Comparison of ENCODE assay signal across 5 cellular contexts in the genomic region with DNA sequence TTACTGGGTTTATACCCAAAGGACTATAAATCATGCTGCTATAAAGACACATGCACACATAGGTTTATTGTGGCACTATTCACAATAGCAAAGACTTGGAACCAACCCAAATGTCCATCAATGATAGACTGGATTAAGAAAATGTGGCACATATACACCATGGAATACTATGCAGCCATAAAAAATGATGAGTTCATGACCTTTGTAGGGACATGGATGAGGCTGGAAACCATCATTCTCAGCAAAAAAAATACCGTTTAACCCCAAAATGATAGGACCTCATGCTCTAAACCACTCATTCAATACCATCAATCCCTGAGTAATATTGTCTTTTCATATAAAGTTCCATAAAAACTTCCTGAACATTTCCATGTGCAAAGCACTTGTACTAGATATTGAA.
DNase-seq lines count a peak whose midpoint lies in the region; ATAC-seq, FAIRE-seq and TF ChIP-seq lines count a peak whose summit lies in the region.
"Not testable (repeated sequence)": the region's sequence is repeated elsewhere in the genome, so short reads cannot be mapped to it uniquely, and the experiment has no call there.

No MANE protein-coding gene starts in this region.

- ATAC-seq in A549: not testable (repeated sequence)

- TF ChIP-seq RAD21 in A549 (conservative IDR thresholded peaks at IDR 0.05 in 1 of 2, IDR thresholded peaks at IDR 0.05 in 1 of 2): not testable (repeated sequence)

- 72% methylated on average over 1 of the region's 1 CpG for WGBS in A549 (ENCODE audit: missing lambda C conversion rate)
- 94% methylated on average over 1 of the region's 1 CpG for WGBS in hepatocyte (ENCODE audit: low lambda C conversion rate, missing lambda C conversion rate)
- WGBS in mesodermal cell (ENCODE audit: insufficient coverage in 2 of 2), 2 experiments: 100% methylated on average over 1 of the region's 1 CpG

- not testable (repeated sequence) for FAIRE-seq in A549 (lab: Jason Lieb, UNC)

- not testable (repeated sequence) for H3K9me3 ChIP-seq in A549; SJSA1 (replicated peaks); hepatocyte (ENCODE audit: low read depth); mesodermal cell (ENCODE audit: control insufficient read depth, low read length)
- peaks cover 14% of the 10 kb centered on the region for H3K9me3 ChIP-seq in PC-9 (ENCODE audit: insufficient read depth, low read depth)

- H3K9me2 ChIP-seq in PC-9 (ENCODE audit: insufficient read depth); hepatocyte (replicated peaks; ENCODE audit: insufficient read depth): not testable (repeated sequence)

- H3K27me3 ChIP-seq in PC-9 (ENCODE audit: insufficient read depth, low read depth); SJSA1 (replicated peaks); hepatocyte: not testable (repeated sequence)

- peaks cover 15% of the 10 kb centered on the region for H3F3A ChIP-seq in PC-9 (ENCODE audit: insufficient read depth, low read depth)

- H3K4me1 ChIP-seq in A549 (peaks cover 33% of the 10 kb centered on the region), PC-9 (replicated peaks; ENCODE audit: insufficient read depth) (peaks cover 19% of the 10 kb centered on the region), SJSA1 (replicated peaks) (peaks cover 17% of the 10 kb centered on the region), mesodermal cell (ENCODE audit: control insufficient read depth, insufficient read depth, low read length, poor library complexity, severe bottlenecking) (peaks cover 13% of the 10 kb centered on the region)
- H3K4me1 ChIP-seq in hepatocyte (ENCODE audit: insufficient read depth): not testable (repeated sequence)

- not testable (repeated sequence) for BruUV-seq in PC-9 (replicated peaks; lab: Mats Ljungman, UMichigan)

- POLR2A ChIA-PET in A549 (lab: Yijun Ruan, JAX); PC-9 (lab: Charles Lee; ENCODE audit: unreplicated experiment): not testable (repeated sequence)

- not testable (repeated sequence) for TF ChIP-seq POLR2A in A549 (IDR thresholded peaks at IDR 0.05; ENCODE audit: low read length)

- not testable (repeated sequence) for H3K36me3 ChIP-seq in PC-9 (ENCODE audit: low read depth); SJSA1; hepatocyte (replicated peaks; ENCODE audit: insufficient read depth, low read depth); mesodermal cell (ENCODE audit: control insufficient read depth, insufficient read depth, low read length)

- H2AFZ ChIP-seq in PC-9, hepatocyte: not testable (repeated sequence)

- H4K20me1 ChIP-seq in PC-9 (ENCODE audit: insufficient read depth); hepatocyte (ENCODE audit: insufficient read depth, poor library complexity, severe bottlenecking): not testable (repeated sequence)

- H3K4me2 ChIP-seq in A549, hepatocyte: not testable (repeated sequence)
- H3K4me2 ChIP-seq in PC-9: 0 out of 2 replicates have a peak overlapping the region, but pooled peaks have one; percentile 33

- not testable (repeated sequence) for TF ChIP-seq EP300 in A549 (IDR thresholded peaks at IDR 0.05)

- CTCF ChIA-PET in A549 (lab: Yijun Ruan, JAX) (interaction anchor here (1.0 kb wide), 1 partner anchor 19 kb away, joined by 3 read pairs; no protein-coding TSS in a partner anchor), PC-9 (lab: Charles Lee) (interaction anchor here (0.7 kb wide), 1 partner anchor 104 kb away, joined by 3 read pairs; no protein-coding TSS in a partner anchor)

- intact Hi-C loops in PC-9 (cut with micrococcal nuclease; ENCODE audit: unreplicated experiment): not testable (repeated sequence)

- DNase-seq in A549 (ENCODE audit: low read depth in 1 of 2, low spot score in 1 of 2); PC-9; SJSA1 (ENCODE audit: low read depth in 1 of 2, low spot score in 2 of 2); hepatocyte (ENCODE audit: low spot score): not testable (repeated sequence)

- TF ChIP-seq CTCF in A549 (IDR thresholded peaks at IDR 0.05); PC-9 (conservative IDR thresholded peaks at IDR 0.05); hepatocyte (IDR thresholded peaks at IDR 0.05; ENCODE audit: poor library complexity): not testable (repeated sequence)

- H3K79me2 ChIP-seq in PC-9 (ENCODE audit: low read depth); hepatocyte: not testable (repeated sequence)

- H3K27ac ChIP-seq in A549: peak overlapping the region; percentile 51 to 80; a peak in 5 of 6 replicates
- H3K27ac ChIP-seq in PC-9: peak overlapping the region; percentile 42; the same call in 1 of the 2 replicates
- H3K27ac ChIP-seq in SJSA1: peak overlapping the region; percentile 67; the same call in 1 of the 2 replicates
- peak overlapping the region; percentile 64 for H3K27ac ChIP-seq in hepatocyte
- peak overlapping the region; percentile 71 for H3K27ac ChIP-seq in mesodermal cell (ENCODE audit: low read depth, low read length, severe bottlenecking)

- H3K4me3 ChIP-seq in A549; PC-9; SJSA1; hepatocyte; mesodermal cell (ENCODE audit: extremely low read depth, insufficient read depth, low read length, poor library complexity, severe bottlenecking): not testable (repeated sequence)
